In genomic region chr15:30162479-30163357, GRCh38 we compare ENCODE assay signal across 5 cellular contexts. TPM values are rescaled to one million over a fixed set of nuclear protein-coding genes. Genes with fewer than 3 reads are reported as not detected.
"Had no signal": no experiment of that assay in that cellular context is flagged by ENCODE, and none has a peak within 500 bp of the region (broad histone marks: within the 10 kb centered on the region; RNA-seq: fewer than 3 reads in every experiment).

No MANE protein-coding gene starts in this region.

RNA-seq across cellular contexts. Expression of gene GOLGA8T, which starts 27.9 kb away (rescaled TPM):
- total RNA-seq: M059J, OCI-LY7, PC-9, Right ventricle myocardium superior, RPMI7951 had no signal
